In the genomic region with DNA sequence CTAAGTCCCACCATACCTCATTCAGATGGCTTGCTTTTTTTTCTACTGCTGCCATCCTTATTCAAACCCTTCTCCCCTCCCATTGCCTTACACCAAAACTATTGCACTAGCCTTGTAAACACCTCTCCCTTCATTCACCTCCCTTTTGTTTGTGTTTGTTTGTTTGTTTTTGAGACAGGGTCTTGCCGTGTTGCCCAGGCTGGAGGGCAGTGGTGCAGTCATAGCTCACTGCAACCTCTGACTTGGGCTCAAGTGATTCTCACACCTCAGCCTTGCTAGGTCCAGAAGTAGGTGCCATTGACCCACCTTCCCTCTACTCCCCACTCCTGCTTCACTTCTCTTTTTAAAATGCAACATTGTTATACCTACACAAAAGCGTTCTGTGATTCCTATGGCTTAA, we compare ENCODE assay signal across 24 cellular contexts. TPM values are rescaled to one million over a fixed set of nuclear protein-coding genes. Genes with fewer than 3 reads are reported as not detected.
DNase-seq lines count a peak whose midpoint lies in the region; ATAC-seq and TF ChIP-seq lines count a peak whose summit lies in the region.
"Had no signal": no experiment of that assay in that cellular context is flagged by ENCODE, and none has a peak within 500 bp of the region (broad histone marks: within the 10 kb centered on the region; RNA-seq: fewer than 3 reads in every experiment).

No MANE protein-coding gene starts in this region.

- H3K56ac ChIP-seq in mesendoderm (ENCODE audit: low read length) = peak overlapping the region; percentile 10

- H3K4me1 ChIP-seq in mesendoderm (ENCODE audit: control insufficient read depth, low read depth, low read length) = peaks cover 4% of the 10 kb centered on the region

- no peaks in the 10 kb centered on the region for H3K9me3 Mint-ChIP-seq in activated naive CD4-positive, alpha-beta T cell treated with anti-CD3 and anti-CD28 coated beads, Interleukin-2, amount 50 U/mL, for 72 hours
- H3K9me3 Mint-ChIP-seq in activated naive CD4-positive, alpha-beta T cell treated with anti-CD3 and anti-CD28 coated beads, Interleukin-2, amount 10 ng/mL, durations not matched to agents 7 days and 5 days = no peaks in the 10 kb centered on the region
- peaks cover 4% of the 10 kb centered on the region for H3K9me3 Mint-ChIP-seq in type B pancreatic cell

- no peak for TF ChIP-seq CTCF in type B pancreatic cell (conservative IDR thresholded peaks at IDR 0.05)

- no peak overlapping the region for H3K4me3 Mint-ChIP-seq in activated naive CD4-positive, alpha-beta T cell treated with anti-CD3 and anti-CD28 coated beads, Interleukin-2, amount 10 ng/mL, durations not matched to agents 7 days and 5 days
- H3K4me3 Mint-ChIP-seq in T-helper 17 cell (no peak overlapping the region), type B pancreatic cell (peak overlapping the region; percentile 42)

- no peak for DNase-seq in activated naive CD4-positive, alpha-beta T cell treated with anti-CD3 and anti-CD28 coated beads, Interleukin-2, amount 50 U/mL, for 72 hours (ENCODE audit: low spot score in 2 of 2)
- DNase-seq in activated naive CD4-positive, alpha-beta T cell treated with anti-CD3 and anti-CD28 coated beads, Interleukin-2, amount 10 ng/mL, durations not matched to agents 7 days and 5 days = no peak
- DNase-seq in T-helper 17 cell = no peak
- no peak for DNase-seq in mesendoderm
- no peak for DNase-seq in type B pancreatic cell (ENCODE audit: extremely low spot score, unreplicated experiment)
- DNase-seq: ACHN; activated effector memory CD4-positive, alpha-beta T cell treated with anti-CD3 and anti-CD28 coated beads, Interleukin-2, amount 50 U/mL, for 16 hours; amygdala; cortex of kidney; esophagus squamous epithelium; foreskin melanocyte; heart right ventricle; NCI-H1105; NCI-H187 treated with DMSO at 0.1 percent for 48 hours; NCI-H524; stomach; T1000; thyroid gland had no signal

- no peak overlapping the region for H2AK5ac ChIP-seq in mesendoderm (ENCODE audit: low read length)

- H3K4me3 ChIP-seq in mesendoderm (ENCODE audit: low read length) = no peak overlapping the region
- H3K4me3 ChIP-seq: BLaER1 treated with 17β-estradiol and CSF1 and Interleukin-3, amounts not matched to agents 10 nM and 100 nM; esophagus squamous epithelium; HAP-1; heart right ventricle; lung; skin epidermis; stomach; thyroid gland had no signal

- no peak overlapping the region for H3K4ac ChIP-seq in mesendoderm (ENCODE audit: low read depth, low read length)

- H3K9ac ChIP-seq in mesendoderm (ENCODE audit: low read length) = no peak overlapping the region

- no CpG with 5 or more reads among the region's 2 CpGs for WGBS in mesendoderm (ENCODE audit: extremely low coverage, insufficient coverage, low lambda C conversion rate)

- H2BK15ac ChIP-seq in mesendoderm (replicated peaks; ENCODE audit: low read depth) = no peak overlapping the region

- H3K27ac ChIP-seq in mesendoderm (ENCODE audit: low read depth, low read length) = no peak overlapping the region
- H3K27ac ChIP-seq: thyroid gland had no signal

- H3K79me1 ChIP-seq in mesendoderm (ENCODE audit: low read length) = no peaks in the 10 kb centered on the region

- H3K27me3 ChIP-seq in mesendoderm (ENCODE audit: insufficient read depth, low read length, poor library complexity) = no peaks in the 10 kb centered on the region
- H3K27me3 ChIP-seq: BLaER1 treated with 17β-estradiol and CSF1 and Interleukin-3, amounts not matched to agents 10 nM and 100 nM; esophagus squamous epithelium; heart right ventricle; stomach; thyroid gland had no signal

- no peak overlapping the region for H4K5ac ChIP-seq in mesendoderm (ENCODE audit: low read length)

- no peaks in the 10 kb centered on the region for H3K36me3 ChIP-seq in mesendoderm (ENCODE audit: control insufficient read depth, insufficient read depth, low read length)
- H3K36me3 ChIP-seq: BLaER1 treated with 17β-estradiol and CSF1 and Interleukin-3, amounts not matched to agents 10 nM and 100 nM; esophagus squamous epithelium; HAP-1; heart right ventricle; stomach; thyroid gland had no signal

- no peak overlapping the region for H3K4me2 ChIP-seq in mesendoderm (ENCODE audit: low read length)

- no peak overlapping the region for H2BK5ac ChIP-seq in mesendoderm (ENCODE audit: low read length)

- no peak overlapping the region for H4K8ac ChIP-seq in mesendoderm (ENCODE audit: low read depth, low read length)

- H3K27ac Mint-ChIP-seq in activated naive CD4-positive, alpha-beta T cell treated with anti-CD3 and anti-CD28 coated beads, Interleukin-2, amount 50 U/mL, for 72 hours = peak overlapping the region; percentile 50 to 94
- no peak overlapping the region for H3K27ac Mint-ChIP-seq in activated naive CD4-positive, alpha-beta T cell treated with anti-CD3 and anti-CD28 coated beads, Interleukin-2, amount 10 ng/mL, durations not matched to agents 7 days and 5 days
- H3K27ac Mint-ChIP-seq in T-helper 17 cell (peak overlapping the region; percentile 86), type B pancreatic cell (no peak overlapping the region)

- peaks cover 12 to 17% of the 10 kb centered on the region in 2 donors for H3K36me3 Mint-ChIP-seq in activated naive CD4-positive, alpha-beta T cell treated with anti-CD3 and anti-CD28 coated beads, Interleukin-2, amount 50 U/mL, for 72 hours
- peaks cover 7% of the 10 kb centered on the region for H3K36me3 Mint-ChIP-seq in activated naive CD4-positive, alpha-beta T cell treated with anti-CD3 and anti-CD28 coated beads, Interleukin-2, amount 10 ng/mL, durations not matched to agents 7 days and 5 days
- H3K36me3 Mint-ChIP-seq in T-helper 17 cell (ENCODE audit: low read depth) (no peaks in the 10 kb centered on the region), type B pancreatic cell (no peaks in the 10 kb centered on the region)

- H3K23ac ChIP-seq in mesendoderm (ENCODE audit: low read length) = no peak overlapping the region

- no peak overlapping the region for H3K18ac ChIP-seq in mesendoderm (ENCODE audit: low read length)

- H3K9me3 ChIP-seq in T-helper 17 cell (ENCODE audit: control insufficient read depth, low read length, poor library complexity, severe bottlenecking) = no peaks in the 10 kb centered on the region
- H3K9me3 ChIP-seq: esophagus squamous epithelium, HAP-1, stomach, thyroid gland had no signal

- H2BK120ac ChIP-seq in mesendoderm (ENCODE audit: low read depth, low read length) = no peak overlapping the region

- H3K4me1 Mint-ChIP-seq in activated naive CD4-positive, alpha-beta T cell treated with anti-CD3 and anti-CD28 coated beads, Interleukin-2, amount 10 ng/mL, durations not matched to agents 7 days and 5 days = peaks cover 27% of the 10 kb centered on the region
- H3K4me1 Mint-ChIP-seq in T-helper 17 cell (peaks cover 29% of the 10 kb centered on the region), type B pancreatic cell (ENCODE audit: unreplicated experiment) (peaks cover 19% of the 10 kb centered on the region)

- H3K27me3 Mint-ChIP-seq in activated naive CD4-positive, alpha-beta T cell treated with anti-CD3 and anti-CD28 coated beads, Interleukin-2, amount 10 ng/mL, durations not matched to agents 7 days and 5 days = peaks cover 4% of the 10 kb centered on the region
- H3K27me3 Mint-ChIP-seq in T-helper 17 cell (no peaks in the 10 kb centered on the region), type B pancreatic cell (no peaks in the 10 kb centered on the region)

- H3K79me2 ChIP-seq in mesendoderm (ENCODE audit: control insufficient read depth, insufficient read depth, low read length) = peaks cover 6% of the 10 kb centered on the region

- CTCF ChIA-PET in activated naive CD4-positive, alpha-beta T cell treated with anti-CD3 and anti-CD28 coated beads, Interleukin-2, amount 10 ng/mL, durations not matched to agents 7 days and 5 days (lab: Charles Lee) = interaction anchor here (10.3 kb wide), 1 partner anchor 259 kb away, joined by 156 read pairs; no protein-coding TSS in a partner anchor

- ATAC-seq in activated naive CD4-positive, alpha-beta T cell treated with anti-CD3 and anti-CD28 coated beads, Interleukin-2, amount 50 U/mL, for 72 hours = no peak
- ATAC-seq in T-helper 17 cell (no peak), GM19328 (IDR thresholded peaks at IDR 0.05; ENCODE audit: unreplicated experiment) (no peak), GM19023 (IDR thresholded peaks at IDR 0.05; ENCODE audit: unreplicated experiment) (no peak)
- ATAC-seq: heart right ventricle had no signal

RNA-seq across cellular contexts. Expression of gene STAG1, which starts 3.0 kb away (rescaled TPM):
- total RNA-seq in activated naive CD4-positive, alpha-beta T cell treated with anti-CD3 and anti-CD28 coated beads, Interleukin-2, amount 50 U/mL, for 72 hours = 10 to 100 TPM; 35.8 to 40.5 TPM
- total RNA-seq in T-helper 17 cell (10 to 100 TPM; 46.9 to 48.5 TPM), type B pancreatic cell (ENCODE audit: low replicate concordance) (33.7 and 45.5 TPM in 2 replicates)
- 13.9 TPM for polyA plus RNA-seq in mesendoderm (2013, experiment 1 of 2)
- 14.0 TPM for polyA plus RNA-seq in mesendoderm (2013, experiment 2 of 2)

Comparison
In these comparisons a context has a peak if more than half of its experiments do, and no peak if none do; other contexts are left out.
1. H3K27ac Mint-ChIP-seq: peak in activated naive CD4-positive, alpha-beta T cell treated with anti-CD3 and anti-CD28 coated beads, Interleukin-2, amount 50 U/mL, for 72 hours (2 of 2) and T-helper 17 cell (single experiment); none in activated naive CD4-positive, alpha-beta T cell treated with anti-CD3 and anti-CD28 coated beads, Interleukin-2, amount 10 ng/mL, durations not matched to agents 7 days and 5 days (single experiment) and type B pancreatic cell (single experiment).